ENCODE assay signal across 12 cellular contexts in genomic region chr10:107165007-107165406, GRCh38. TPM values are rescaled to one million over a fixed set of nuclear protein-coding genes. Genes with fewer than 3 reads are reported as not detected.
DNase-seq lines count a peak whose midpoint lies in the region; ATAC-seq and TF ChIP-seq lines count a peak whose summit lies in the region.
"Had no signal": no experiment of that assay in that cellular context is flagged by ENCODE, and none has a peak within 500 bp of the region (broad histone marks: within the 10 kb centered on the region; RNA-seq: fewer than 3 reads in every experiment).

No MANE protein-coding gene starts in this region.

- no peak for TF ChIP-seq EP300 in ovary (IDR thresholded peaks at IDR 0.05)

- WGBS in hepatocyte (ENCODE audit: low lambda C conversion rate, missing lambda C conversion rate), result 2% methylated on average over 11 of the region's 11 CpGs
- 2% methylated on average over 11 of the region's 11 CpGs for WGBS in ovary, 3 donors
- WGBS in aorta, 2 donors, result 1 to 3% methylated on average over 11 of the region's 11 CpGs

- H3K9me2 ChIP-seq in hepatocyte (replicated peaks; ENCODE audit: insufficient read depth), result no peaks in the 10 kb centered on the region

- H3K4me3 ChIP-seq in A673 (ENCODE audit: low read depth, low read length, poor library complexity, severe bottlenecking) (peak overlapping the region; percentile 50), hepatocyte (peak overlapping the region; percentile 44), ovary (peak overlapping the region; percentile 33), aorta (ENCODE audit: low read length in 2 of 2) (no peak overlapping the region)

- no peak for TF ChIP-seq POLR2A in ovary (IDR thresholded peaks at IDR 0.05)

- H3K36me3 ChIP-seq in A673 (ENCODE audit: insufficient read depth, low read length, poor library complexity, severe bottlenecking), result no peaks in the 10 kb centered on the region
- no peaks in the 10 kb centered on the region for H3K36me3 ChIP-seq in hepatocyte (replicated peaks; ENCODE audit: insufficient read depth, low read depth)
- H3K36me3 ChIP-seq in ovary, result no peaks in the 10 kb centered on the region
- H3K36me3 ChIP-seq in aorta (ENCODE audit: control insufficient read depth in 1 of 2, insufficient read depth in 2 of 2, low read length in 1 of 2), result no peaks in the 10 kb centered on the region
- H3K36me3 ChIP-seq: spleen had no signal

- H3K27ac ChIP-seq in A673 (ENCODE audit: low read depth, low read length, poor library complexity, severe bottlenecking) (no peak overlapping the region), hepatocyte (no peak overlapping the region), ovary (no peak overlapping the region), substantia nigra (ENCODE audit: low read depth, low read length, poor library complexity, severe bottlenecking) (no peak overlapping the region), aorta (ENCODE audit: low read depth in 1 of 2, low read length in 2 of 2) (no peak overlapping the region)
- H3K27ac ChIP-seq: spleen had no signal

- H4K20me1 ChIP-seq in hepatocyte (ENCODE audit: insufficient read depth, poor library complexity, severe bottlenecking), result no peaks in the 10 kb centered on the region

- no peaks in the 10 kb centered on the region for H3K79me2 ChIP-seq in hepatocyte

- peak overlapping the region; percentile 62 for H2AFZ ChIP-seq in hepatocyte

- H3K9me3 ChIP-seq in A673 (ENCODE audit: low read depth, low read length, poor library complexity, severe bottlenecking) (no peaks in the 10 kb centered on the region), hepatocyte (ENCODE audit: low read depth) (no peaks in the 10 kb centered on the region), ovary (no peaks in the 10 kb centered on the region), aorta (ENCODE audit: control insufficient read depth, low read length) (no peaks in the 10 kb centered on the region)

- TF ChIP-seq CTCF in A673 (conservative IDR thresholded peaks at IDR 0.05; ENCODE audit: low read depth, low read length) (no peak), hepatocyte (IDR thresholded peaks at IDR 0.05; ENCODE audit: poor library complexity) (no peak), ovary (IDR thresholded peaks at IDR 0.05) (no peak)

- intact Hi-C loops in A673 (cut with micrococcal nuclease; ENCODE audit: unreplicated experiment), result no loop called here
- intact Hi-C loops in ovary (cut with DNase I), result no loop called here
- intact Hi-C loops in aorta (cut with DNase I), result no loop called here

- H3K4me1 ChIP-seq in A673 (ENCODE audit: insufficient read depth, low read length, poor library complexity, severe bottlenecking), result peaks cover 4% of the 10 kb centered on the region
- no peaks in the 10 kb centered on the region for H3K4me1 ChIP-seq in hepatocyte (ENCODE audit: insufficient read depth)
- no peaks in the 10 kb centered on the region for H3K4me1 ChIP-seq in ovary (ENCODE audit: insufficient read depth)
- H3K4me1 ChIP-seq in aorta (ENCODE audit: control insufficient read depth in 1 of 2, insufficient read depth in 2 of 2, low read length in 2 of 2), result no peaks in the 10 kb centered on the region

- peaks cover 66% of the 10 kb centered on the region for H3K27me3 ChIP-seq in A673 (replicated peaks; ENCODE audit: insufficient read depth, low read depth, low read length, poor library complexity)
- H3K27me3 ChIP-seq in hepatocyte, result peaks cover 64% of the 10 kb centered on the region
- H3K27me3 ChIP-seq in ovary, result no peaks in the 10 kb centered on the region
- H3K27me3 ChIP-seq in aorta (ENCODE audit: control insufficient read depth in 1 of 2, insufficient read depth in 2 of 2, low read length in 1 of 2), result no peaks in the 10 kb centered on the region

- ATAC-seq in aorta (ENCODE audit: low FRiP score) (no peak), HG02798 (IDR thresholded peaks at IDR 0.05; ENCODE audit: poor library complexity, unreplicated experiment) (no peak)

- POLR2A ChIA-PET in A673 (lab: Charles Lee; ENCODE audit: low non-redundant PET), result no interaction called here

- CTCF ChIA-PET in A673 (lab: Charles Lee), result no interaction called here

- DNase-seq in A673 (ENCODE audit: low spot score), result peak; percentile 4
- DNase-seq in SK-N-DZ (ENCODE audit: low spot score), result peak; percentile 71
- DNase-seq in hepatocyte (ENCODE audit: low spot score), result no peak
- DNase-seq in ovary, result no peak
- no peak for DNase-seq in kidney glomerular epithelial cell (lab: John Stamatoyannopoulos, UW)
- DNase-seq in substantia nigra (lab: John Stamatoyannopoulos, UW), result no peak
- DNase-seq in aorta, result no peak
- DNase-seq: NCI-H187 treated with DMSO at 0.1 percent for 48 hours, T-helper 9 cell had no signal

- BruUV-seq in A673 (replicated peaks; lab: Mats Ljungman, UMichigan), result no TSS peak

- peak overlapping the region; percentile 96 for H3K4me2 ChIP-seq in hepatocyte

RNA-seq across cellular contexts. Expression of gene SORCS1, which starts 0.5 kb away (rescaled TPM):
- 0.34 and 0.50 TPM in 2 replicates for total RNA-seq in A673 (2021)
- 26.3 and 26.7 TPM in 2 replicates for polyA plus RNA-seq in SK-N-DZ (2014; cell fraction: cytosol; rRNA removed)
- 51.1 and 87.2 TPM in 2 replicates for polyA plus RNA-seq in SK-N-DZ (2014; cell fraction: nucleus; rRNA removed)
- total RNA-seq in hepatocyte, result 3.7 and 4.6 TPM in 2 replicates
- polyA plus RNA-seq in hepatocyte, result 1.1 and 2.2 TPM in 2 replicates
- 1 to 10 TPM in 4 of 7 donors, under 1 TPM in 3; 0.05 to 2.4 (median 1.0) TPM for total RNA-seq in ovary
- polyA plus RNA-seq in ovary, result 1 to 10 TPM in 1 of 2 donors, under 1 TPM in 1; 0.22 to 1.2 TPM
- total RNA-seq in aorta, result 1 to 10 TPM; 1.4 to 3.8 TPM
- not detected for polyA plus RNA-seq in aorta
- total RNA-seq: endothelial cell of umbilical vein had no signal
- polyA plus RNA-seq: endothelial cell of umbilical vein had no signal

Comparison
In these comparisons a context has a peak if more than half of its experiments do, and no peak if none do; other contexts are left out.
1. DNase-seq: peak in A673 (single experiment) and SK-N-DZ (single experiment); none in hepatocyte (single experiment), ovary (0 of 5), kidney glomerular epithelial cell (single experiment), substantia nigra (0 of 49) and aorta (0 of 2).
2. H3K4me3 ChIP-seq: peak in A673 (single experiment), hepatocyte (single experiment) and ovary (single experiment); none in aorta (0 of 2).